In the genomic region with DNA sequence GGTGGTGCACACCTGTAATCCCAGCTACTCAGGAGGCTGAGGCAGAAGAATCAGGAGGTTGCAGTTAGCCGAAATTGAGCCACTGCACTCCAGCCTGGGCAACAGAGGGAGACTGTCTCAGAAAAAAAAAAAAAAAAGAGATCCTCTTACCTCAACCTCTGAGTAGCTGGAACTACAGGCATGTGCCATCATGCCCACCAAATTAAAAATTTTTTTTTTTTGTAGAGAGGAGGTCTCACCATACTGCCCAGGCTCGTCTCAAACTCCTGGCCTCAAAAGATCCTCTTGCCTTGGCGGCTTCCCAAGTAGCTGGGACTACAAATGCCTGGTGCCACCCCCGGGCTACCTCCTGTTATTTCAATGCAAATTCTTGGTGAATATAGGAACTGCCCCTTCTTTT, we compare ENCODE assay signal across 11 cellular contexts. TPM values are rescaled to one million over a fixed set of nuclear protein-coding genes. Genes with fewer than 3 reads are reported as not detected.
DNase-seq lines count a peak whose midpoint lies in the region; ATAC-seq and TF ChIP-seq lines count a peak whose summit lies in the region.
"Had no signal": no experiment of that assay in that cellular context is flagged by ENCODE, and none has a peak within 500 bp of the region (broad histone marks: within the 10 kb centered on the region; RNA-seq: fewer than 3 reads in every experiment).

No MANE protein-coding gene starts in this region.

- intact Hi-C loops in CD8-positive, alpha-beta T cell (cut with DNase I, micrococcal nuclease) = loop anchor here (5.0 kb wide), 9 partner anchors 321 to 1741 kb away; a partner anchor contains a TSS
- intact Hi-C loops in activated CD8-positive, alpha-beta T cell treated with anti-CD3 and anti-CD28 coated beads for 36 hours (cut with micrococcal nuclease) = no loop called here

- no peak for ATAC-seq in CD8-positive, alpha-beta T cell
- no peak for ATAC-seq in activated CD8-positive, alpha-beta T cell treated with anti-CD3 and anti-CD28 coated beads for 36 hours
- no peak for ATAC-seq in naive thymus-derived CD8-positive, alpha-beta T cell
- no peak for ATAC-seq in GM18867 (IDR thresholded peaks at IDR 0.05; ENCODE audit: unreplicated experiment)

- no peak for TF ChIP-seq CTCF in CD8-positive, alpha-beta T cell (IDR thresholded peaks at IDR 0.05)
- TF ChIP-seq CTCF in HFFc6 (IDR thresholded peaks at IDR 0.05) = no peak
- no peak for TF ChIP-seq CTCF in activated CD8-positive, alpha-beta T cell treated with anti-CD3 and anti-CD28 coated beads for 36 hours (IDR thresholded peaks at IDR 0.05)

- H3K27me3 Mint-ChIP-seq in CD8-positive, alpha-beta T cell (ENCODE audit: low read depth) = peaks cover 2% of the 10 kb centered on the region
- no peaks in the 10 kb centered on the region; the same call in none of the 2 replicates for H3K27me3 Mint-ChIP-seq in HFFc6 (ENCODE audit: insufficient read depth)
- H3K27me3 Mint-ChIP-seq in activated CD8-positive, alpha-beta T cell treated with anti-CD3 and anti-CD28 coated beads for 36 hours = peaks cover 2% of the 10 kb centered on the region
- H3K27me3 Mint-ChIP-seq in naive thymus-derived CD8-positive, alpha-beta T cell = peaks cover 0 to 9% (median 2%) of the 10 kb centered on the region in 5 donors

- peaks cover 39% of the 10 kb centered on the region for H3K4me1 Mint-ChIP-seq in CD8-positive, alpha-beta T cell (ENCODE audit: low read depth)
- H3K4me1 Mint-ChIP-seq in HFFc6 (ENCODE audit: low read depth) = peaks cover 39% of the 10 kb centered on the region
- H3K4me1 Mint-ChIP-seq in activated CD8-positive, alpha-beta T cell treated with anti-CD3 and anti-CD28 coated beads for 36 hours (ENCODE audit: low read depth) = peaks cover 29% of the 10 kb centered on the region
- peaks cover 15 to 47% (median 42%) of the 10 kb centered on the region in 4 donors for H3K4me1 Mint-ChIP-seq in naive thymus-derived CD8-positive, alpha-beta T cell

- peaks cover 29% of the 10 kb centered on the region for H3K4me1 ChIP-seq in CD8-positive, alpha-beta T cell (ENCODE audit: insufficient read depth, low read length)

- H3K4me3 Mint-ChIP-seq in CD8-positive, alpha-beta T cell = peak overlapping the region; percentile 22
- H3K4me3 Mint-ChIP-seq in HFFc6 = peak overlapping the region; percentile 98
- peak overlapping the region; percentile 94 for H3K4me3 Mint-ChIP-seq in activated CD8-positive, alpha-beta T cell treated with anti-CD3 and anti-CD28 coated beads for 36 hours
- peak overlapping the region; percentile 31 to 100 (median 70) for H3K4me3 Mint-ChIP-seq in naive thymus-derived CD8-positive, alpha-beta T cell

- H3K4me3 ChIP-seq in CD8-positive, alpha-beta T cell (ENCODE audit: low read depth, low read length) = no peak overlapping the region

- POLR2A ChIA-PET in CD8-positive, alpha-beta T cell (lab: Charles Lee) = interaction anchor here (0.8 to 0.9 kb wide), 2 partner anchors 13 to 29 kb away, joined by 3 read pairs; no protein-coding TSS in a partner anchor
- POLR2A ChIA-PET in activated CD8-positive, alpha-beta T cell treated with anti-CD3 and anti-CD28 coated beads for 36 hours (lab: Charles Lee) = interaction anchor here (1.3 kb wide), 1 partner anchor 13 kb away, joined by 6 read pairs; no protein-coding TSS in a partner anchor
- POLR2A ChIA-PET in naive thymus-derived CD8-positive, alpha-beta T cell (lab: Charles Lee) = interaction anchor here (0.6 to 0.7 kb wide), 2 partner anchors 10 to 13 kb away, joined by 4 read pairs; no protein-coding TSS in a partner anchor

- H3K9me3 ChIP-seq in CD8-positive, alpha-beta T cell (ENCODE audit: low read length) = no peaks in the 10 kb centered on the region

- peak overlapping the region; percentile 30 for H3K27ac Mint-ChIP-seq in CD8-positive, alpha-beta T cell
- H3K27ac Mint-ChIP-seq in HFFc6 = no peak overlapping the region
- no peak overlapping the region for H3K27ac Mint-ChIP-seq in activated CD8-positive, alpha-beta T cell treated with anti-CD3 and anti-CD28 coated beads for 36 hours
- peak overlapping the region in 4 of 10 donors; percentile 11 to 100 (median 64) for H3K27ac Mint-ChIP-seq in naive thymus-derived CD8-positive, alpha-beta T cell

- CTCF ChIA-PET in CD8-positive, alpha-beta T cell (lab: Charles Lee) = no interaction called here
- CTCF ChIA-PET in activated CD8-positive, alpha-beta T cell treated with anti-CD3 and anti-CD28 coated beads for 36 hours (lab: Charles Lee) = interaction anchor here (1.3 to 2.0 kb wide), 4 partner anchors 12 to 170 kb away, joined by 3 to 8 read pairs (median 6); no protein-coding TSS in a partner anchor

- peaks cover 25% of the 10 kb centered on the region for H3K36me3 Mint-ChIP-seq in CD8-positive, alpha-beta T cell
- H3K36me3 Mint-ChIP-seq in HFFc6 (ENCODE audit: low read depth) = peaks cover 9% of the 10 kb centered on the region; the same call in 1 of the 2 replicates
- H3K36me3 Mint-ChIP-seq in activated CD8-positive, alpha-beta T cell treated with anti-CD3 and anti-CD28 coated beads for 36 hours (ENCODE audit: low read depth) = peaks cover 35% of the 10 kb centered on the region
- peaks cover 0 to 27% (median 4%) of the 10 kb centered on the region in 3 donors for H3K36me3 Mint-ChIP-seq in naive thymus-derived CD8-positive, alpha-beta T cell

- H3K27me3 ChIP-seq in CD8-positive, alpha-beta T cell (ENCODE audit: insufficient read depth, low read length) = no peaks in the 10 kb centered on the region

- no peak overlapping the region for H3K27ac ChIP-seq in CD8-positive, alpha-beta T cell (ENCODE audit: low read depth, low read length)

- no peaks in the 10 kb centered on the region for H3K36me3 ChIP-seq in CD8-positive, alpha-beta T cell (ENCODE audit: insufficient read depth, low read length)

- H3K9me3 Mint-ChIP-seq in CD8-positive, alpha-beta T cell = no peaks in the 10 kb centered on the region
- H3K9me3 Mint-ChIP-seq in HFFc6 = no peaks in the 10 kb centered on the region
- H3K9me3 Mint-ChIP-seq in activated CD8-positive, alpha-beta T cell treated with anti-CD3 and anti-CD28 coated beads for 36 hours = no peaks in the 10 kb centered on the region
- peaks cover 0 to 3% (median 0%) of the 10 kb centered on the region in 9 donors for H3K9me3 Mint-ChIP-seq in naive thymus-derived CD8-positive, alpha-beta T cell

- no peak for DNase-seq in CD8-positive, alpha-beta T cell
- DNase-seq in HFFc6 (no peak), cerebellar cortex (ENCODE audit: low spot score) (no peak), middle frontal gyrus (ENCODE audit: extremely low spot score, low spot score) (no peak)
- DNase-seq in activated CD8-positive, alpha-beta T cell treated with anti-CD3 and anti-CD28 coated beads for 36 hours = no peak
- no peak for DNase-seq in naive thymus-derived CD8-positive, alpha-beta T cell
- DNase-seq: dermis blood vessel endothelial cell; head of caudate nucleus; SIG-M5; stimulated activated CD4-positive, alpha-beta T cell treated with anti-CD3 and anti-CD28 coated beads, Interleukin-12 subunit alpha, Interleukin-12 subunit beta, amount 100 ng/mL, for 4 hours had no signal

RNA-seq across cellular contexts. Expression of a gene that starts 1.5 kb away (rescaled TPM):
- 10 to 100 TPM; 16.7 to 19.8 TPM for total RNA-seq in CD8-positive, alpha-beta T cell
- total RNA-seq in HFFc6 (2021; fragmentation: NEBNext Ultra II Directional; extraction: Animal tissue kit (Norgen Biotek cat#: 25700)) = 10 to 100 TPM; 25.2 to 39.6 (median 28.4) TPM
- 10 to 100 TPM; 41.7 to 53.1 TPM for total RNA-seq in activated CD8-positive, alpha-beta T cell treated with anti-CD3 and anti-CD28 coated beads for 36 hours
- 10 to 100 TPM; 26.8 to 27.4 TPM for total RNA-seq in naive thymus-derived CD8-positive, alpha-beta T cell
- polyA plus RNA-seq in naive thymus-derived CD8-positive, alpha-beta T cell = 10 to 100 TPM; 19.6 to 31.5 (median 21.4) TPM

Comparison
In these comparisons a context has a peak if more than half of its experiments do, and no peak if none do; other contexts are left out.
1. H3K4me3 Mint-ChIP-seq: peak in every context shown above with its lines; median percentile 98 in HFFc6; 94 in activated CD8-positive, alpha-beta T cell treated with anti-CD3 and anti-CD28 coated beads for 36 hours; 70 in naive thymus-derived CD8-positive, alpha-beta T cell; 22 in CD8-positive, alpha-beta T cell.